ENCODE assay signal across 8 cellular contexts in the genomic region with DNA sequence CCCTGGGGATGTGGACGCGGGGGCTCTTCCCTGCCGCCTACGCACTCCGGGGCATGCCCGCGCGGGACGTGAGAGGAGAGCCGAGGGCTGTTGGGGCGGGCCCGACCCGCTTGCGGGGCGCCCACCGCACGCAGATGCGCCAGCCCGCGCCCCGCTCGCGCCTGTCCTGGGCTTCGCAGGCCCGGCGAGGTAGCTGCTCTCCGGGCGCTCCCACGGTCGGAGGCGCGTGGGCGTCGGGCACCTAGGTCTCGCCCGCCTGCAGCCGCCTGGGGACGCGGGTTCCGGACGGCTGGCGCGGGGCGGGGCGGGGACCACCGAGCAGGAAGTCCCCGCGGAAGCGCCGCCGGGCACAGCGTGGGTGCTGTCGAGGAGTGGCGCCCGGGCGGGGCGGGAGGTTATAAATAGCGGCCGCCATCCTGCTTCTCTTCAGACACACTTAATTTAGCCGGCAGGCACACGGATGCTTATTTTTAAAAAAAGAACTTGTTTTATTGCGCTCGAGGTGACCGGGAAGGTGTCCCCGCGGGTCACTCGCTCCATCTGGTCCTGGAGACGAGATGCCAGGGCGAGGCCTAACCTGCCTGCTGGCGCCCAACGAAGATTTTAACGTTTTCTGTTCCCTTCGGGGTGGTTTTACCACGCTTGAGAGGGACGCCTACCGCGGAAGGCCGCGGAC. TPM values are rescaled to one million over a fixed set of nuclear protein-coding genes. Genes with fewer than 3 reads are reported as not detected.
DNase-seq lines count a peak whose midpoint lies in the region; ATAC-seq and TF ChIP-seq lines count a peak whose summit lies in the region.
"Had no signal": no experiment of that assay in that cellular context is flagged by ENCODE, and none has a peak within 500 bp of the region (broad histone marks: within the 10 kb centered on the region; RNA-seq: fewer than 3 reads in every experiment).

No MANE protein-coding gene starts in this region.

- TF ChIP-seq CTCF in activated B cell treated with CpG ODN at 0.5 μM for 24 hours (IDR thresholded peaks at IDR 0.05): no peak
- no peak for TF ChIP-seq CTCF in osteoblast (IDR thresholded peaks at IDR 0.05; ENCODE audit: extremely low read depth, low read depth, low read length)

- H3K79me2 ChIP-seq in osteoblast (ENCODE audit: insufficient read depth, low read length): no peaks in the 10 kb centered on the region

- H3K9me3 Mint-ChIP-seq in activated B cell treated with CpG ODN at 0.5 μM for 24 hours: no peaks in the 10 kb centered on the region
- H3K9me3 Mint-ChIP-seq in effector memory CD8-positive, alpha-beta T cell: no peaks in the 10 kb centered on the region

- DNase-seq in activated B cell treated with CpG ODN at 0.5 μM for 24 hours (peak; percentile 64), osteoblast (ENCODE audit: insufficient read length, low spot score, missing footprints) (no peak), AG20443 (ENCODE audit: low spot score) (no peak), SJCRH30 (no peak)
- peak; percentile 17 to 43 (median 27) for DNase-seq in effector memory CD8-positive, alpha-beta T cell

- POLR2A ChIA-PET in activated B cell treated with CpG ODN at 0.5 μM for 24 hours (lab: Charles Lee): interaction anchor here (1.0 to 1.4 kb wide), 3 partner anchors 12 to 298 kb away, joined by 3 read pairs; a partner anchor contains a TSS

- H3K36me3 Mint-ChIP-seq in activated B cell treated with CpG ODN at 0.5 μM for 24 hours (ENCODE audit: low read depth): no peaks in the 10 kb centered on the region
- peaks cover 2% of the 10 kb centered on the region for H3K36me3 Mint-ChIP-seq in effector memory CD8-positive, alpha-beta T cell (ENCODE audit: insufficient read depth)

- no peak overlapping the region for H2AFZ ChIP-seq in osteoblast (ENCODE audit: low read length)

- peak overlapping the region; percentile 76 for H3K4me2 ChIP-seq in osteoblast (ENCODE audit: insufficient read depth, low read length)

- H3K27me3 ChIP-seq in osteoblast (ENCODE audit: insufficient read depth, low read length): peaks cover 69% of the 10 kb centered on the region
- H3K27me3 ChIP-seq in SJCRH30: no peaks in the 10 kb centered on the region

- H3K27ac ChIP-seq in osteoblast (ENCODE audit: low read depth, low read length) (no peak overlapping the region), SJCRH30 (no peak overlapping the region)

- no peaks in the 10 kb centered on the region for H3K36me3 ChIP-seq in osteoblast (ENCODE audit: insufficient read depth, low read length)
- no peaks in the 10 kb centered on the region for H3K36me3 ChIP-seq in SJCRH30

- peaks cover 9% of the 10 kb centered on the region for H3K4me1 ChIP-seq in osteoblast (ENCODE audit: insufficient read depth, low read length)
- no peaks in the 10 kb centered on the region for H3K4me1 ChIP-seq in SJCRH30

- H3K27me3 Mint-ChIP-seq in activated B cell treated with CpG ODN at 0.5 μM for 24 hours: peaks cover 10% of the 10 kb centered on the region
- H3K27me3 Mint-ChIP-seq in effector memory CD8-positive, alpha-beta T cell: peaks cover 38 to 62% of the 10 kb centered on the region in 2 donors

- intact Hi-C loops in activated B cell treated with CpG ODN at 0.5 μM for 24 hours (cut with micrococcal nuclease): loop anchor here (1.0 to 5.0 kb wide), 6 partner anchors 13 to 529 kb away; a partner anchor contains a TSS

- peak overlapping the region; percentile 60 for H3K4me3 ChIP-seq in osteoblast (ENCODE audit: insufficient read depth, low read length)
- H3K4me3 ChIP-seq in SJCRH30: no peak overlapping the region

- CTCF ChIA-PET in activated B cell treated with CpG ODN at 0.5 μM for 24 hours (lab: Charles Lee): interaction anchor here (0.9 to 3.4 kb wide), 3 partner anchors 14 to 177 kb away, joined by 3 to 14 read pairs (median 4); no protein-coding TSS in a partner anchor

- H3K9me3 ChIP-seq in osteoblast (ENCODE audit: low read depth, low read length): no peaks in the 10 kb centered on the region
- no peaks in the 10 kb centered on the region for H3K9me3 ChIP-seq in SJCRH30 (replicated peaks)

- ATAC-seq in GM19043 (IDR thresholded peaks at IDR 0.05; ENCODE audit: low read depth, unreplicated experiment): peak; percentile 32
- ATAC-seq in HG03060 (IDR thresholded peaks at IDR 0.05; ENCODE audit: low read depth, unreplicated experiment): peak; percentile 34
- ATAC-seq in activated B cell treated with CpG ODN at 0.5 μM for 24 hours (ENCODE audit: low read depth): peak; percentile 78
- peak; percentile 72 for ATAC-seq in effector memory CD8-positive, alpha-beta T cell (replicated peaks)

- no peak overlapping the region for H3K27ac Mint-ChIP-seq in activated B cell treated with CpG ODN at 0.5 μM for 24 hours
- H3K27ac Mint-ChIP-seq in effector memory CD8-positive, alpha-beta T cell: no peak overlapping the region

- H3K4me3 Mint-ChIP-seq in activated B cell treated with CpG ODN at 0.5 μM for 24 hours: peak overlapping the region; percentile 85
- peak overlapping the region; percentile 80 to 84 for H3K4me3 Mint-ChIP-seq in effector memory CD8-positive, alpha-beta T cell

- H3K4me1 Mint-ChIP-seq in activated B cell treated with CpG ODN at 0.5 μM for 24 hours: peaks cover 18% of the 10 kb centered on the region
- peaks cover 5 to 11% of the 10 kb centered on the region in 2 donors for H3K4me1 Mint-ChIP-seq in effector memory CD8-positive, alpha-beta T cell (ENCODE audit: low read depth in 2 of 2)

- H4K20me1 ChIP-seq in osteoblast (ENCODE audit: insufficient read depth, low read length): no peaks in the 10 kb centered on the region

RNA-seq across cellular contexts. Expression of a gene that starts 0.6 kb away (rescaled TPM):
- total RNA-seq in activated B cell treated with CpG ODN at 0.5 μM for 24 hours: 0.09 and 0.10 TPM in 2 replicates
- total RNA-seq in osteoblast: under 0.01 TPM in 2 replicates
- total RNA-seq in SJCRH30 (2014; rRNA removed; shearing (Covaris generic)): not detected in 2 replicates

RNA-seq across cellular contexts. Expression of a gene that starts 31.3 kb away (rescaled TPM):
- total RNA-seq in activated B cell treated with CpG ODN at 0.5 μM for 24 hours: not detected in 2 replicates
- total RNA-seq in osteoblast: under 0.01 and 0.29 TPM in 2 replicates
- total RNA-seq in SJCRH30 (2014; rRNA removed; shearing (Covaris generic)): not detected in 2 replicates
- total RNA-seq: dermis microvascular lymphatic vessel endothelial cell had no signal

Comparison
In these comparisons a context has a peak if more than half of its experiments do, and no peak if none do; other contexts are left out.
1. DNase-seq: peak in activated B cell treated with CpG ODN at 0.5 μM for 24 hours (single experiment) and effector memory CD8-positive, alpha-beta T cell (3 of 3); none in osteoblast (single experiment), AG20443 (single experiment) and SJCRH30 (0 of 2).
2. Peak in every context shown above with its lines, with median percentiles within 50 percentile points of each other: ATAC-seq.